8 cellular contexts compared by ENCODE assay signal in genomic region chr14:81436296-81437138, GRCh38. TPM values are rescaled to one million over a fixed set of nuclear protein-coding genes. Genes with fewer than 3 reads are reported as not detected.
DNase-seq lines count a peak whose midpoint lies in the region; ATAC-seq and TF ChIP-seq lines count a peak whose summit lies in the region.

No MANE protein-coding gene starts in this region.

- peaks cover 27% of the 10 kb centered on the region for H3K4me1 Mint-ChIP-seq in mesothelial cell of epicardium
- peaks cover 18% of the 10 kb centered on the region for H3K4me1 Mint-ChIP-seq in stimulated activated memory B cell treated with anti-CD40 and anti-IgM and Interleukin-4, amounts not matched to agents 10 μg/mL and 1 μg/mL and 100 μg/mL, for 72 hours

- H3K9me3 Mint-ChIP-seq in mesothelial cell of epicardium = no peaks in the 10 kb centered on the region
- no peaks in the 10 kb centered on the region for H3K9me3 Mint-ChIP-seq in stimulated activated memory B cell treated with anti-CD40 and anti-IgM and Interleukin-4, amounts not matched to agents 10 μg/mL and 1 μg/mL and 100 μg/mL, for 72 hours

- TF ChIP-seq CTCF in mesothelial cell of epicardium (IDR thresholded peaks at IDR 0.05; ENCODE audit: unreplicated experiment) = no peak

- H3K36me3 Mint-ChIP-seq in mesothelial cell of epicardium = no peaks in the 10 kb centered on the region
- no peaks in the 10 kb centered on the region for H3K36me3 Mint-ChIP-seq in stimulated activated memory B cell treated with anti-CD40 and anti-IgM and Interleukin-4, amounts not matched to agents 10 μg/mL and 1 μg/mL and 100 μg/mL, for 72 hours

- peaks cover 49% of the 10 kb centered on the region for H3K27me3 Mint-ChIP-seq in mesothelial cell of epicardium (ENCODE audit: low read depth)
- peaks cover 72% of the 10 kb centered on the region for H3K27me3 Mint-ChIP-seq in stimulated activated memory B cell treated with anti-CD40 and anti-IgM and Interleukin-4, amounts not matched to agents 10 μg/mL and 1 μg/mL and 100 μg/mL, for 72 hours

- H3K27ac Mint-ChIP-seq in mesothelial cell of epicardium = no peak overlapping the region
- no peak overlapping the region for H3K27ac Mint-ChIP-seq in stimulated activated memory B cell treated with anti-CD40 and anti-IgM and Interleukin-4, amounts not matched to agents 10 μg/mL and 1 μg/mL and 100 μg/mL, for 72 hours

- peak; percentile 44 for TF ChIP-seq POLR2A in erythroblast (IDR thresholded peaks at IDR 0.05; ENCODE audit: low read length)

- peak overlapping the region; percentile 70 for H3K4me3 Mint-ChIP-seq in mesothelial cell of epicardium
- H3K4me3 Mint-ChIP-seq in stimulated activated memory B cell treated with anti-CD40 and anti-IgM and Interleukin-4, amounts not matched to agents 10 μg/mL and 1 μg/mL and 100 μg/mL, for 72 hours = peak overlapping the region; percentile 49

- DNase-seq in AG20443 (ENCODE audit: low spot score) (peak; percentile 97), NCI-H510A treated with DMSO at 0.1 percent for 48 hours (lab: John Stamatoyannopoulos, UW) (peak; percentile 79), erythroblast (lab: John Stamatoyannopoulos, UW) (peak; percentile 86 to 91), mesothelial cell of epicardium (ENCODE audit: low spot score in 2 of 2, unreplicated experiment in 2 of 2) (peak; percentile 64 to 86)
- peak; percentile 78 for DNase-seq in activated CD8-positive, alpha-beta memory T cell treated with anti-CD3 and anti-CD28 coated beads, Interleukin-2, amount 50 U/mL, for 48 hours

- peak; percentile 82 for ATAC-seq in GM19023 (IDR thresholded peaks at IDR 0.05; ENCODE audit: unreplicated experiment)
- peak; percentile 63 for ATAC-seq in HG03159 (IDR thresholded peaks at IDR 0.05; ENCODE audit: unreplicated experiment)
- ATAC-seq in stimulated activated memory B cell treated with anti-CD40 and anti-IgM and Interleukin-4, amounts not matched to agents 10 μg/mL and 1 μg/mL and 100 μg/mL, for 72 hours = peak; percentile 68

RNA-seq across cellular contexts. Expression of gene STON2, which starts 36.4 kb away (rescaled TPM):
- 60.4 to 63.5 TPM (median 63.0 TPM) in 3 replicates for total RNA-seq in mesothelial cell of epicardium

Comparison
In these comparisons a context has a peak if more than half of its experiments do, and no peak if none do; other contexts are left out.
1. Peak in every context shown above with its lines: DNase-seq and ATAC-seq.